In genomic region chr7:157687845-157688244, GRCh38 we compare ENCODE assay signal across 14 cellular contexts.
DNase-seq lines count a peak whose midpoint lies in the region; ATAC-seq and TF ChIP-seq lines count a peak whose summit lies in the region.
"Had no signal": no experiment of that assay in that cellular context is flagged by ENCODE, and none has a peak within 500 bp of the region (broad histone marks: within the 10 kb centered on the region; RNA-seq: fewer than 3 reads in every experiment).

No MANE protein-coding gene starts in this region.

- H3K36me3 Mint-ChIP-seq in glutamatergic neuron (ENCODE audit: unreplicated experiment) (no peaks in the 10 kb centered on the region), neural progenitor cell (peaks cover 24% of the 10 kb centered on the region)
- H3K36me3 Mint-ChIP-seq: CD4-positive, CD25-positive, alpha-beta regulatory T cell had no signal

- DNase-seq in DND-41 (no peak), glutamatergic neuron (no peak), neural progenitor cell (ENCODE audit: low spot score) (peak; percentile 46), left colon (no peak), dermis blood vessel endothelial cell (no peak), NCI-H748 treated with DMSO at 0.1 percent for 48 hours (lab: John Stamatoyannopoulos, UW) (no peak)
- DNase-seq: ACHN; CD4-positive, CD25-positive, alpha-beta regulatory T cell; GF-D8; GOT3; KG1; NCI-H1930; NCI-H526 had no signal

- H3K27me3 ChIP-seq in DND-41 (ENCODE audit: insufficient read depth, low read length, poor library complexity): no peaks in the 10 kb centered on the region
- peaks cover 97% of the 10 kb centered on the region for H3K27me3 ChIP-seq in neural progenitor cell

- H3K27me3 Mint-ChIP-seq in glutamatergic neuron (ENCODE audit: unreplicated experiment) (peaks cover 19% of the 10 kb centered on the region), neural progenitor cell (ENCODE audit: insufficient read depth, low read depth) (peaks cover 15% of the 10 kb centered on the region)

- H3K27ac ChIP-seq in DND-41 (ENCODE audit: low read length): peak overlapping the region; percentile 92
- H3K27ac ChIP-seq in KOPT-K1 (ENCODE audit: low read depth, low read length, poor library complexity, severe bottlenecking): peak overlapping the region; percentile 62
- no peak overlapping the region for H3K27ac ChIP-seq in neural progenitor cell

- peaks cover 67% of the 10 kb centered on the region for H3K36me3 ChIP-seq in DND-41 (ENCODE audit: insufficient read depth, low read length)
- H3K36me3 ChIP-seq in KOPT-K1 (ENCODE audit: insufficient read depth, low read length): peaks cover 23% of the 10 kb centered on the region
- H3K36me3 ChIP-seq in neural progenitor cell: no peaks in the 10 kb centered on the region

- peak overlapping the region; percentile 83 for H3K9ac ChIP-seq in DND-41 (ENCODE audit: low read depth, low read length)
- no peak overlapping the region for H3K9ac ChIP-seq in neural progenitor cell

- no peaks in the 10 kb centered on the region for H3K9me3 ChIP-seq in DND-41 (ENCODE audit: insufficient read depth, low read length, severe bottlenecking)
- peaks cover 25% of the 10 kb centered on the region for H3K9me3 ChIP-seq in KOPT-K1 (ENCODE audit: insufficient read depth, low read length, poor library complexity, severe bottlenecking)
- H3K9me3 ChIP-seq in neural progenitor cell (ENCODE audit: low read depth): no peaks in the 10 kb centered on the region

- intact Hi-C loops in left colon (cut with DNase I, micrococcal nuclease): no loop called here

- H3K4me1 Mint-ChIP-seq in glutamatergic neuron (ENCODE audit: low read depth, unreplicated experiment) (peaks cover 2% of the 10 kb centered on the region), neural progenitor cell (peaks cover 47% of the 10 kb centered on the region)

- H3K9me3 Mint-ChIP-seq in glutamatergic neuron (ENCODE audit: unreplicated experiment) (peaks cover 11% of the 10 kb centered on the region), neural progenitor cell (no peaks in the 10 kb centered on the region)

- peaks cover 27% of the 10 kb centered on the region for H4K20me1 ChIP-seq in DND-41 (ENCODE audit: insufficient read depth, low read length)
- peaks cover 74% of the 10 kb centered on the region for H4K20me1 ChIP-seq in neural progenitor cell (ENCODE audit: low read depth)

- H3K79me2 ChIP-seq in DND-41 (ENCODE audit: insufficient read depth, low read length) (peaks cover 77% of the 10 kb centered on the region), neural progenitor cell (ENCODE audit: low read depth) (peaks cover 27% of the 10 kb centered on the region)

- H3K4me3 Mint-ChIP-seq in glutamatergic neuron (ENCODE audit: unreplicated experiment): peak overlapping the region; percentile 71
- H3K4me3 Mint-ChIP-seq in neural progenitor cell: peak overlapping the region; percentile 98

- peaks cover 62% of the 10 kb centered on the region for H3F3A ChIP-seq in neural progenitor cell (ENCODE audit: low read depth)

- TF ChIP-seq CTCF in DND-41 (IDR thresholded peaks at IDR 0.05; ENCODE audit: borderline replicate concordance, extremely low read depth, low read length, poor library complexity, severe bottlenecking): no peak
- TF ChIP-seq CTCF in glutamatergic neuron (IDR thresholded peaks at IDR 0.05; ENCODE audit: partially characterized antibody, unreplicated experiment): no peak
- TF ChIP-seq CTCF in neural progenitor cell (IDR thresholded peaks at IDR 0.05): no peak

- H3K4me3 ChIP-seq in DND-41 (ENCODE audit: low read depth in 1 of 2, low read length in 2 of 2): peak overlapping the region in 1 of 2 experiments; percentile 91; a peak in 2 of 4 replicates
- H3K4me3 ChIP-seq in neural progenitor cell: peak overlapping the region; percentile 76

- H2AFZ ChIP-seq in DND-41 (ENCODE audit: low read depth, low read length): no peak overlapping the region
- H2AFZ ChIP-seq in neural progenitor cell (replicated peaks): no peak overlapping the region

- H3K4me2 ChIP-seq in DND-41 (ENCODE audit: insufficient read depth, low read length) (peak overlapping the region; percentile 85), neural progenitor cell (peak overlapping the region; percentile 95)

- H3K27ac Mint-ChIP-seq in glutamatergic neuron (ENCODE audit: unreplicated experiment) (no peak overlapping the region), neural progenitor cell (peak overlapping the region; percentile 46)
- H3K27ac Mint-ChIP-seq: CD4-positive, CD25-positive, alpha-beta regulatory T cell had no signal

- H3K4me1 ChIP-seq in DND-41 (ENCODE audit: insufficient read depth, low read length): peaks cover 83% of the 10 kb centered on the region
- H3K4me1 ChIP-seq in neural progenitor cell: peaks cover 75% of the 10 kb centered on the region

- ATAC-seq in DND-41 (ENCODE audit: insufficient read depth, low read depth) (no peak), left colon (no peak)
